9 cellular contexts compared by ENCODE assay signal in the genomic region with DNA sequence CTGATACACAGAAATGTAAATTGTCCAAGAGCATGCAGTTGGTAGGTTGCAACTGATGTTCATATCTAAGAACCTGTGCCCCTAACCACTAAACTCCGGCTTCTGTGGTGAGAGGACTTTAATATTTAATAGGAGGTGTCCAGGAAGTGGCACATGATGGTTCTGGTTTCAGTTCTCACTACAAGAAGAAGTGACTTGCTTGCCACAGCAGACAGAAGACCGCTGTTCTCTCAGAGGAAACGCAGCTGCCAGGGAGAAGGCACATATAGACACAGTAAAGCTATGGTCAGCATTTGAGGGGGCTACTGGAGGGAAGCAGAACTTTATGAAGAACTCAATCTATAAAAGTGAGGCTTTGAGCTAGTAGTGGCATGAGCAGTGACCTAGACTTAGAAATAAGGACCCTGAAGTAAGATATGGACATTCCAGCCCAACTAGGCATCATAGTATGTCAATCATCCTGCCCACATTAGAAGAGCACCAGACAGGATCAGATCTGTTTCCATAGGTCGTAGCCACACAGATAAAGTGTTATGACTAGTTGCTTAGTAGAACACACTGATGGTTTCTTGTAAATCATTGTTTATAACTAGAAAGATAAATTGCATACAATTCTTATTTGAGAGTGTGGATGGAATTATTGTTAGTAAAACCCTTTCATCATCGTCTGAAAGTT. TPM values are rescaled to one million over a fixed set of nuclear protein-coding genes. Genes with fewer than 3 reads are reported as not detected.
A peak's percentile ranks its signal among the peaks of the same experiment; 100 is the strongest.
DNase-seq lines count a peak whose midpoint lies in the region; ATAC-seq and TF ChIP-seq lines count a peak whose summit lies in the region.
"Had no signal": no experiment of that assay in that cellular context is flagged by ENCODE, and none has a peak within 500 bp of the region (broad histone marks: within the 10 kb centered on the region; RNA-seq: fewer than 3 reads in every experiment).

No MANE protein-coding gene starts in this region.

- H3K36me3 Mint-ChIP-seq in activated naive CD8-positive, alpha-beta T cell treated with anti-CD3 and anti-CD28 coated beads, Interleukin-2, amount 50 U/mL, for 24 hours (ENCODE audit: low read depth): no peaks in the 10 kb centered on the region
- H3K36me3 Mint-ChIP-seq in activated naive CD8-positive, alpha-beta T cell treated with anti-CD3 and anti-CD28 coated beads for 36 hours: no peaks in the 10 kb centered on the region
- H3K36me3 Mint-ChIP-seq in H9 (ENCODE audit: insufficient read depth in 1 of 3, low read depth in 3 of 3): 0 out of 7 replicates have a peak, but pooled peaks cover 0 to 2% (median 0%) of the 10 kb centered on the region in 3 experiments

- no peak for ATAC-seq in activated naive CD8-positive, alpha-beta T cell treated with anti-CD3 and anti-CD28 coated beads, Interleukin-2, amount 50 U/mL, for 24 hours
- ATAC-seq in HG03103 (IDR thresholded peaks at IDR 0.05; ENCODE audit: low read depth, unreplicated experiment) (peak; percentile 71), HG03095 (IDR thresholded peaks at IDR 0.05; ENCODE audit: unreplicated experiment) (no peak)

- H3K9me3 ChIP-seq in H9 (ENCODE audit: control insufficient read depth, low read depth, low read length): no peaks in the 10 kb centered on the region

- H2BK15ac ChIP-seq in H9 (ENCODE audit: low read depth, low read length): no peak overlapping the region

- no peak overlapping the region for H3T11ph ChIP-seq in H9 (ENCODE audit: low read length)

- no peak for TF ChIP-seq CTCF in H9 (conservative IDR thresholded peaks at IDR 0.05)

- H4K8ac ChIP-seq in H9 (replicated peaks; ENCODE audit: insufficient read length, low read depth, low read length): no peak overlapping the region

- H3K4ac ChIP-seq in H9 (ENCODE audit: low read depth, low read length): no peak overlapping the region

- no peak overlapping the region for H2AK5ac ChIP-seq in H9 (ENCODE audit: insufficient read length, low read length)

- no peak overlapping the region for H3K18ac ChIP-seq in H9 (ENCODE audit: insufficient read length, low read depth, low read length)

- WGBS in H9 (ENCODE audit: extremely low coverage, insufficient read length, low lambda C conversion rate): no CpG with 5 or more reads among the region's 5 CpGs

- DNase-seq in activated naive CD8-positive, alpha-beta T cell treated with anti-CD3 and anti-CD28 coated beads, Interleukin-2, amount 50 U/mL, for 24 hours: peak; percentile 4
- no peak for DNase-seq in activated naive CD8-positive, alpha-beta T cell treated with anti-CD3 and anti-CD28 coated beads for 36 hours
- DNase-seq in SK-MEL-5 (ENCODE audit: low read depth, low spot score): peak; percentile 98
- DNase-seq in superior temporal gyrus (ENCODE audit: extremely low spot score): peak; percentile 26
- no peak for DNase-seq in H9
- DNase-seq in stimulated activated CD4-positive, alpha-beta T cell treated with anti-CD3 and anti-CD28 coated beads, Interleukin-12 subunit alpha, Interleukin-12 subunit beta, amount 100 ng/mL, for 4 hours: no peak

- no peaks in the 10 kb centered on the region; the same call in 1 of the 2 replicates for H3K27me3 ChIP-seq in H9 (ENCODE audit: insufficient read depth, low read length)

- peaks cover 6% of the 10 kb centered on the region for H3K4me1 Mint-ChIP-seq in activated naive CD8-positive, alpha-beta T cell treated with anti-CD3 and anti-CD28 coated beads, Interleukin-2, amount 50 U/mL, for 24 hours
- peaks cover 4% of the 10 kb centered on the region for H3K4me1 Mint-ChIP-seq in activated naive CD8-positive, alpha-beta T cell treated with anti-CD3 and anti-CD28 coated beads for 36 hours
- peaks cover 0 to 6% of the 10 kb centered on the region in 2 experiments; a peak in 1 of 4 replicates for H3K4me1 Mint-ChIP-seq in H9

- no peak overlapping the region for H4K91ac ChIP-seq in H9 (ENCODE audit: insufficient read length, low read depth, low read length)

- H4K20me1 ChIP-seq in H9 (ENCODE audit: control insufficient read depth, insufficient read depth, insufficient read length): no peaks in the 10 kb centered on the region

- H2BK20ac ChIP-seq in H9 (ENCODE audit: low read depth, low read length, poor library complexity, severe bottlenecking): no peak overlapping the region

- H3K9me3 Mint-ChIP-seq in activated naive CD8-positive, alpha-beta T cell treated with anti-CD3 and anti-CD28 coated beads, Interleukin-2, amount 50 U/mL, for 24 hours: peaks cover 3% of the 10 kb centered on the region
- H3K9me3 Mint-ChIP-seq in activated naive CD8-positive, alpha-beta T cell treated with anti-CD3 and anti-CD28 coated beads for 36 hours: no peaks in the 10 kb centered on the region
- no peaks in the 10 kb centered on the region for H3K9me3 Mint-ChIP-seq in H9

- no peak overlapping the region for H4K5ac ChIP-seq in H9 (ENCODE audit: insufficient read length, low read depth, low read length)

- no peak overlapping the region for H3K23ac ChIP-seq in H9 (ENCODE audit: insufficient read length, low read depth, low read length)

- H2AFZ ChIP-seq in H9 (ENCODE audit: low read length): no peak overlapping the region

- H3K14ac ChIP-seq in H9 (ENCODE audit: insufficient read depth, low read length): no peak overlapping the region

- no peak overlapping the region for H2BK5ac ChIP-seq in H9 (ENCODE audit: insufficient read length, low read length)

- H3K9ac ChIP-seq in H9 (ENCODE audit: extremely low read depth, insufficient read length, low read length): no peak overlapping the region

- H3K27ac ChIP-seq in H9 (ENCODE audit: insufficient read length, low read depth, low read length): no peak overlapping the region

- H3K27me3 Mint-ChIP-seq in activated naive CD8-positive, alpha-beta T cell treated with anti-CD3 and anti-CD28 coated beads, Interleukin-2, amount 50 U/mL, for 24 hours: peaks cover 28% of the 10 kb centered on the region
- H3K27me3 Mint-ChIP-seq in activated naive CD8-positive, alpha-beta T cell treated with anti-CD3 and anti-CD28 coated beads for 36 hours: peaks cover 33% of the 10 kb centered on the region
- peaks cover 38% of the 10 kb centered on the region for H3K27me3 Mint-ChIP-seq in H9 (ENCODE audit: low read depth)

- no peak overlapping the region for H2BK120ac ChIP-seq in H9 (ENCODE audit: low read depth, low read length, poor library complexity, severe bottlenecking)

- H2BK12ac ChIP-seq in H9 (ENCODE audit: insufficient read length, low read depth, low read length): no peak overlapping the region

- H3K4me2 ChIP-seq in H9 (ENCODE audit: insufficient read depth, insufficient read length, low read length): no peak overlapping the region

- no peak overlapping the region for H3K56ac ChIP-seq in H9 (ENCODE audit: insufficient read length, low read depth, low read length)

- H3K79me1 ChIP-seq in H9 (ENCODE audit: insufficient read depth, low read depth, low read length, poor library complexity, severe bottlenecking): no peaks in the 10 kb centered on the region

- H3K27ac Mint-ChIP-seq in activated naive CD8-positive, alpha-beta T cell treated with anti-CD3 and anti-CD28 coated beads, Interleukin-2, amount 50 U/mL, for 24 hours: no peak overlapping the region
- no peak overlapping the region for H3K27ac Mint-ChIP-seq in activated naive CD8-positive, alpha-beta T cell treated with anti-CD3 and anti-CD28 coated beads for 36 hours
- H3K27ac Mint-ChIP-seq in H9: no peak overlapping the region; a peak in 1 of 7 replicates

- H3K4me1 ChIP-seq in H9 (ENCODE audit: insufficient read depth, low read length): no peaks in the 10 kb centered on the region; the same call in 1 of the 2 replicates

- H3K4me3 Mint-ChIP-seq in activated naive CD8-positive, alpha-beta T cell treated with anti-CD3 and anti-CD28 coated beads, Interleukin-2, amount 50 U/mL, for 24 hours: no peak overlapping the region
- H3K4me3 Mint-ChIP-seq in activated naive CD8-positive, alpha-beta T cell treated with anti-CD3 and anti-CD28 coated beads for 36 hours: no peak overlapping the region
- H3K4me3 Mint-ChIP-seq in H9: no peak overlapping the region

- in situ Hi-C loops in SK-MEL-5 (cut with HindIII; ENCODE audit: low pct_unique_long_range_greater_than_20kb, low sequenced_read_pairs): no loop called here

- no peaks in the 10 kb centered on the region for H3K23me2 ChIP-seq in H9 (ENCODE audit: insufficient read length, low read depth, low read length, poor library complexity, severe bottlenecking)

- H3K79me2 ChIP-seq in H9 (ENCODE audit: insufficient read depth, low read length): no peaks in the 10 kb centered on the region

RNA-seq across cellular contexts. Expression of a gene that starts 36.4 kb away (rescaled TPM):
- under 1 TPM; 0.25 to 0.28 TPM for total RNA-seq in activated naive CD8-positive, alpha-beta T cell treated with anti-CD3 and anti-CD28 coated beads for 36 hours
- 221 and 253 TPM in 2 replicates for total RNA-seq in SK-MEL-5 (2014; rRNA removed; shearing (Covaris generic))
- polyA plus RNA-seq in SK-MEL-5 (2015; cell fraction: cytosol; rRNA removed): 282 and 344 TPM in 2 replicates
- 546 and 630 TPM in 2 replicates for polyA plus RNA-seq in SK-MEL-5 (2015; cell fraction: nucleus; rRNA removed)
- total RNA-seq in H9 (2021): 2.3 and 2.7 TPM in 2 replicates
- total RNA-seq: activated CD8-positive, alpha-beta memory T cell treated with anti-CD3 and anti-CD28 coated beads for 36 hours had no signal

Comparison
In these comparisons a context has a peak if more than half of its experiments do, and no peak if none do; other contexts are left out.
1. DNase-seq: peak in activated naive CD8-positive, alpha-beta T cell treated with anti-CD3 and anti-CD28 coated beads, Interleukin-2, amount 50 U/mL, for 24 hours (single experiment), SK-MEL-5 (single experiment) and superior temporal gyrus (single experiment); none in activated naive CD8-positive, alpha-beta T cell treated with anti-CD3 and anti-CD28 coated beads for 36 hours (single experiment), H9 (single experiment) and stimulated activated CD4-positive, alpha-beta T cell treated with anti-CD3 and anti-CD28 coated beads, Interleukin-12 subunit alpha, Interleukin-12 subunit beta, amount 100 ng/mL, for 4 hours (single experiment).
2. RNA of a gene that starts 36.4 kb away (total RNA-seq): 221 to 253 TPM in SK-MEL-5; 2.3 to 2.7 TPM in H9 and 0.25 to 0.28 TPM in activated naive CD8-positive, alpha-beta T cell treated with anti-CD3 and anti-CD28 coated beads for 36 hours; every median in the first group is over 10 times any median in the second.